7 cellular contexts compared by ENCODE assay signal in genomic region chr9:41108816-41109215, GRCh38. TPM values are rescaled to one million over a fixed set of nuclear protein-coding genes. Genes with fewer than 3 reads are reported as not detected.
"Had no signal": no experiment of that assay in that cellular context is flagged by ENCODE, and none has a peak within 500 bp of the region (broad histone marks: within the 10 kb centered on the region; RNA-seq: fewer than 3 reads in every experiment).

No MANE protein-coding gene starts in this region.

RNA-seq across cellular contexts. Expression of gene FOXD4L6, which starts 19.7 kb away (rescaled TPM):
- total RNA-seq: K562, M059J, PC-3, Peyer's patch, Right ventricle myocardium superior, SJSA1 had no signal
- polyA plus RNA-seq: K562, SK-N-SH had no signal
